Comparison of ENCODE assay signal across 1 cellular context in the genomic region with DNA sequence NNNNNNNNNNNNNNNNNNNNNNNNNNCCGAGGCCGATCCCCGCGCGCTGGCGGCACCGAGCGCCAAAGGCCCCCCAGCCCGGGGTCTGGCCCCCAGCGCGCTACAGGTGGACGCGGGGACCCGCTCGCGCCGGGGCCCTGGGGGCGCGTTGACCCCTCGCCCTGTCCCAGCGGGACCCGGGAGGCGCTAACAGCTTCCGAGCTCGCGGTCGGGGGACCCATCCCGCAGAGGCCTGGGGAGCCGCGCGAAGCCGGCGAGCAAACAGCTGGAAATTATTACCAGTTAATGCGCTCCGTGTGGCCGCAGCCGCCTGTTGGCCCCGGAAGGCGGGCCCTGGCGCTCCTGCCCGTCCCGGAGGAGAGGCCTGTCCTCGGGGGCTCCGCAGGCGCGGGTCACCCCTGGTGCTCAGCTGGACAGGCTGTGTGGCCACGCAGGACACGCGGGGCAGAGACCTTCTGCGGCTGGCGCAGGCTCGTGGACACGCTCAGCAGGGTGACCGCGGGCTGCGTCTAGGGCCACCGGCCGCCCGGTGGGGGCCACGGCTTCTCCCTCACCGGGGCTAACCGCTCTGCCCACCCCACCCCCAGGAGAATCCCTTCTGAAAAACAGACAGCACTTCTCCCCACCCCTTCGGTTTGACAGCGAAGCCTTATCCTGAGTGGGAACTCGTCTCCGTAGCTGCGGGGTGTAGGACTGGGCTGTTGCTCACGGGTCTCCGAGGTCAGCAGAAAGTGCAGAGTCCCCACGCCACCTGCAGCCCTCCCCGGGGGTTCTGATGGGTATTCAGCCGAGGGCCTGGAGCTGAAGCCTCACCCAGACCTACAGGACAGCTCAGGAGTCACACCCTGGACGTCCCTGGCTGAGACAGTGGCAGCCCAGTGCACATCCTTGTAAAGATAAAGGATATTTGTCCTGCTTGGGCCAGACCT.
A peak's percentile ranks its signal among the peaks of the same experiment; 100 is the strongest.
TF ChIP-seq lines count a peak whose summit lies in the region.

No MANE protein-coding gene starts in this region.

TF ChIP-seq in HepG2, 621 proteins besides CTCF, POLR2A, EP300 and RAD21 (continued from another document and continues in another):
- TF ChIP-seq, protein P1, sequence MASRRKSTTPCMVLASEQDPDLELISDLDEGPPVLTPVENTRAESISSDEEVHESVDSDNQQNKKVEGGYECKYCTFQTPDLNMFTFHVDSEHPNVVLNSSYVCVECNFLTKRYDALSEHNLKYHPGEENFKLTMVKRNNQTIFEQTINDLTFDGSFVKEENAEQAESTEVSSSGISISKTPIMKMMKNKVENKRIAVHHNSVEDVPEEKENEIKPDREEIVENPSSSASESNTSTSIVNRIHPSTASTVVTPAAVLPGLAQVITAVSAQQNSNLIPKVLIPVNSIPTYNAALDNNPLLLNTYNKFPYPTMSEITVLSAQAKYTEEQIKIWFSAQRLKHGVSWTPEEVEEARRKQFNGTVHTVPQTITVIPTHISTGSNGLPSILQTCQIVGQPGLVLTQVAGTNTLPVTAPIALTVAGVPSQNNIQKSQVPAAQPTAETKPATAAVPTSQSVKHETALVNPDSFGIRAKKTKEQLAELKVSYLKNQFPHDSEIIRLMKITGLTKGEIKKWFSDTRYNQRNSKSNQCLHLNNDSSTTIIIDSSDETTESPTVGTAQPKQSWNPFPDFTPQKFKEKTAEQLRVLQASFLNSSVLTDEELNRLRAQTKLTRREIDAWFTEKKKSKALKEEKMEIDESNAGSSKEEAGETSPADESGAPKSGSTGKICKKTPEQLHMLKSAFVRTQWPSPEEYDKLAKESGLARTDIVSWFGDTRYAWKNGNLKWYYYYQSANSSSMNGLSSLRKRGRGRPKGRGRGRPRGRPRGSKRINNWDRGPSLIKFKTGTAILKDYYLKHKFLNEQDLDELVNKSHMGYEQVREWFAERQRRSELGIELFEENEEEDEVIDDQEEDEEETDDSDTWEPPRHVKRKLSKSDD (CRISPR knock-in tag; IDR thresholded peaks at IDR 0.05; ENCODE audit: low read depth) = no peak
- TF ChIP-seq, protein P2, sequence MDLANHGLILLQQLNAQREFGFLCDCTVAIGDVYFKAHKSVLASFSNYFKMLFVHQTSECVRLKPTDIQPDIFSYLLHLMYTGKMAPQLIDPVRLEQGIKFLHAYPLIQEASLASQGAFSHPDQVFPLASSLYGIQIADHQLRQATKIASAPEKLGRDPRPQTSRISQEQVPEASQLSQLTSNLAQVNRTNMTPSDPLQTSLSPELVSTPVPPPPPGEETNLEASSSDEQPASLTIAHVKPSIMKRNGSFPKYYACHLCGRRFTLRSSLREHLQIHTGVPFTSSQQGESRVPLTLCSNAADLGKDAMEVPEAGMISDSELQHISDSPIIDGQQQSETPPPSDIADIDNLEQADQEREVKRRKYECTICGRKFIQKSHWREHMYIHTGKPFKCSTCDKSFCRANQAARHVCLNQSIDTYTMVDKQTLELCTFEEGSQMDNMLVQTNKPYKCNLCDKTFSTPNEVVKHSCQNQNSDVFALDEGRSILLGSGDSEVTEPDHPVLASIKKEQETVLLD (CRISPR knock-in tag; IDR thresholded peaks at IDR 0.05; ENCODE audit: low read depth) = no peak
- no peak for TF ChIP-seq ZNF180 (CRISPR knock-in tag; IDR thresholded peaks at IDR 0.05; ENCODE audit: borderline replicate concordance, low read depth)
- no peak for TF ChIP-seq SMAD3 (CRISPR knock-in tag; IDR thresholded peaks at IDR 0.05)
- peak; percentile 28 for TF ChIP-seq HNRNPK (IDR thresholded peaks at IDR 0.05; ENCODE audit: low read depth, low read length, poor library complexity, severe bottlenecking)
- no peak for TF ChIP-seq ZNF496 (CRISPR knock-in tag; IDR thresholded peaks at IDR 0.05; ENCODE audit: insufficient replicate concordance)
- TF ChIP-seq, protein P3, sequence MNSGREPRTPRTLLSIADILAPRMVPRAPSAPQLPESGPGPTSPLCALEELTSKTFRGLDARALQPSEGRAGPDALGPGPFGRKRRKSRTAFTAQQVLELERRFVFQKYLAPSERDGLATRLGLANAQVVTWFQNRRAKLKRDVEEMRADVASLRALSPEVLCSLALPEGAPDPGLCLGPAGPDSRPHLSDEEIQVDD (CRISPR knock-in tag; IDR thresholded peaks at IDR 0.05; ENCODE audit: borderline replicate concordance) = no peak
- no peak for TF ChIP-seq ZNF598 (CRISPR knock-in tag; IDR thresholded peaks at IDR 0.05; ENCODE audit: borderline replicate concordance)
- no peak for TF ChIP-seq ZSCAN31 (CRISPR knock-in tag; IDR thresholded peaks at IDR 0.05; ENCODE audit: low read depth)
- peak; percentile 43; the same call in 1 of the 2 replicates for TF ChIP-seq MYC (CRISPR knock-in tag; IDR thresholded peaks at IDR 0.05; ENCODE audit: borderline replicate concordance)
- no peak for TF ChIP-seq ZNF891 (CRISPR knock-in tag; IDR thresholded peaks at IDR 0.05)
- TF ChIP-seq SMYD3 (CRISPR knock-in tag; IDR thresholded peaks at IDR 0.05) = no peak
- no peak for TF ChIP-seq ZNF619 (CRISPR knock-in tag; IDR thresholded peaks at IDR 0.05)
- no peak for TF ChIP-seq MYNN (CRISPR knock-in tag; IDR thresholded peaks at IDR 0.05; ENCODE audit: low read depth)
- TF ChIP-seq DR1 (CRISPR knock-in tag; IDR thresholded peaks at IDR 0.05) = no peak; the same call in 1 of the 2 replicates
- TF ChIP-seq, protein P4, sequence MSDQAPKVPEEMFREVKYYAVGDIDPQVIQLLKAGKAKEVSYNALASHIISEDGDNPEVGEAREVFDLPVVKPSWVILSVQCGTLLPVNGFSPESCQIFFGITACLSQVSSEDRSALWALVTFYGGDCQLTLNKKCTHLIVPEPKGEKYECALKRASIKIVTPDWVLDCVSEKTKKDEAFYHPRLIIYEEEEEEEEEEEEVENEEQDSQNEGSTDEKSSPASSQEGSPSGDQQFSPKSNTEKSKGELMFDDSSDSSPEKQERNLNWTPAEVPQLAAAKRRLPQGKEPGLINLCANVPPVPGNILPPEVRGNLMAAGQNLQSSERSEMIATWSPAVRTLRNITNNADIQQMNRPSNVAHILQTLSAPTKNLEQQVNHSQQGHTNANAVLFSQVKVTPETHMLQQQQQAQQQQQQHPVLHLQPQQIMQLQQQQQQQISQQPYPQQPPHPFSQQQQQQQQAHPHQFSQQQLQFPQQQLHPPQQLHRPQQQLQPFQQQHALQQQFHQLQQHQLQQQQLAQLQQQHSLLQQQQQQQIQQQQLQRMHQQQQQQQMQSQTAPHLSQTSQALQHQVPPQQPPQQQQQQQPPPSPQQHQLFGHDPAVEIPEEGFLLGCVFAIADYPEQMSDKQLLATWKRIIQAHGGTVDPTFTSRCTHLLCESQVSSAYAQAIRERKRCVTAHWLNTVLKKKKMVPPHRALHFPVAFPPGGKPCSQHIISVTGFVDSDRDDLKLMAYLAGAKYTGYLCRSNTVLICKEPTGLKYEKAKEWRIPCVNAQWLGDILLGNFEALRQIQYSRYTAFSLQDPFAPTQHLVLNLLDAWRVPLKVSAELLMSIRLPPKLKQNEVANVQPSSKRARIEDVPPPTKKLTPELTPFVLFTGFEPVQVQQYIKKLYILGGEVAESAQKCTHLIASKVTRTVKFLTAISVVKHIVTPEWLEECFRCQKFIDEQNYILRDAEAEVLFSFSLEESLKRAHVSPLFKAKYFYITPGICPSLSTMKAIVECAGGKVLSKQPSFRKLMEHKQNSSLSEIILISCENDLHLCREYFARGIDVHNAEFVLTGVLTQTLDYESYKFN (CRISPR knock-in tag; conservative IDR thresholded peaks at IDR 0.05) = no peak
- no peak for TF ChIP-seq ZFP36L1 (CRISPR knock-in tag; IDR thresholded peaks at IDR 0.05)
- TF ChIP-seq YEATS2 (CRISPR knock-in tag; IDR thresholded peaks at IDR 0.05; ENCODE audit: borderline replicate concordance) = no peak
- no peak for TF ChIP-seq FOXA1 (IDR thresholded peaks at IDR 0.05)
- TF ChIP-seq FOXA1 (CRISPR knock-in tag; IDR thresholded peaks at IDR 0.05) = no peak
- TF ChIP-seq, protein P5, sequence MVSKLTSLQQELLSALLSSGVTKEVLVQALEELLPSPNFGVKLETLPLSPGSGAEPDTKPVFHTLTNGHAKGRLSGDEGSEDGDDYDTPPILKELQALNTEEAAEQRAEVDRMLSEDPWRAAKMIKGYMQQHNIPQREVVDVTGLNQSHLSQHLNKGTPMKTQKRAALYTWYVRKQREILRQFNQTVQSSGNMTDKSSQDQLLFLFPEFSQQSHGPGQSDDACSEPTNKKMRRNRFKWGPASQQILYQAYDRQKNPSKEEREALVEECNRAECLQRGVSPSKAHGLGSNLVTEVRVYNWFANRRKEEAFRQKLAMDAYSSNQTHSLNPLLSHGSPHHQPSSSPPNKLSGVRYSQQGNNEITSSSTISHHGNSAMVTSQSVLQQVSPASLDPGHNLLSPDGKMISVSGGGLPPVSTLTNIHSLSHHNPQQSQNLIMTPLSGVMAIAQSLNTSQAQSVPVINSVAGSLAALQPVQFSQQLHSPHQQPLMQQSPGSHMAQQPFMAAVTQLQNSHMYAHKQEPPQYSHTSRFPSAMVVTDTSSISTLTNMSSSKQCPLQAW (CRISPR knock-in tag; IDR thresholded peaks at IDR 0.05) = 0 out of 2 replicates have a peak, but pooled peaks have one; percentile 18
- TF ChIP-seq, protein P6, sequence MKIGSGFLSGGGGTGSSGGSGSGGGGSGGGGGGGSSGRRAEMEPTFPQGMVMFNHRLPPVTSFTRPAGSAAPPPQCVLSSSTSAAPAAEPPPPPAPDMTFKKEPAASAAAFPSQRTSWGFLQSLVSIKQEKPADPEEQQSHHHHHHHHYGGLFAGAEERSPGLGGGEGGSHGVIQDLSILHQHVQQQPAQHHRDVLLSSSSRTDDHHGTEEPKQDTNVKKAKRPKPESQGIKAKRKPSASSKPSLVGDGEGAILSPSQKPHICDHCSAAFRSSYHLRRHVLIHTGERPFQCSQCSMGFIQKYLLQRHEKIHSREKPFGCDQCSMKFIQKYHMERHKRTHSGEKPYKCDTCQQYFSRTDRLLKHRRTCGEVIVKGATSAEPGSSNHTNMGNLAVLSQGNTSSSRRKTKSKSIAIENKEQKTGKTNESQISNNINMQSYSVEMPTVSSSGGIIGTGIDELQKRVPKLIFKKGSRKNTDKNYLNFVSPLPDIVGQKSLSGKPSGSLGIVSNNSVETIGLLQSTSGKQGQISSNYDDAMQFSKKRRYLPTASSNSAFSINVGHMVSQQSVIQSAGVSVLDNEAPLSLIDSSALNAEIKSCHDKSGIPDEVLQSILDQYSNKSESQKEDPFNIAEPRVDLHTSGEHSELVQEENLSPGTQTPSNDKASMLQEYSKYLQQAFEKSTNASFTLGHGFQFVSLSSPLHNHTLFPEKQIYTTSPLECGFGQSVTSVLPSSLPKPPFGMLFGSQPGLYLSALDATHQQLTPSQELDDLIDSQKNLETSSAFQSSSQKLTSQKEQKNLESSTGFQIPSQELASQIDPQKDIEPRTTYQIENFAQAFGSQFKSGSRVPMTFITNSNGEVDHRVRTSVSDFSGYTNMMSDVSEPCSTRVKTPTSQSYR (CRISPR knock-in tag; IDR thresholded peaks at IDR 0.05; ENCODE audit: borderline replicate concordance) = no peak
- no peak for TF ChIP-seq SMAD1 (CRISPR knock-in tag; IDR thresholded peaks at IDR 0.05; ENCODE audit: borderline replicate concordance, low read depth)
- no peak for TF ChIP-seq KAT2B (IDR thresholded peaks at IDR 0.05; ENCODE audit: borderline replicate concordance, low read depth, low read length)
- no peak for TF ChIP-seq CREM (IDR thresholded peaks at IDR 0.05)
- TF ChIP-seq CREM (CRISPR knock-in tag; IDR thresholded peaks at IDR 0.05) = no peak
- no peak for TF ChIP-seq ZNF776 (CRISPR knock-in tag; IDR thresholded peaks at IDR 0.05)
- TF ChIP-seq ETV5 (CRISPR knock-in tag; IDR thresholded peaks at IDR 0.05; ENCODE audit: borderline replicate concordance) = no peak
- TF ChIP-seq WIZ (CRISPR knock-in tag; IDR thresholded peaks at IDR 0.05) = no peak
- no peak for TF ChIP-seq SMC3 (IDR thresholded peaks at IDR 0.05; ENCODE audit: low read length)
- no peak for TF ChIP-seq ZNF251 (CRISPR knock-in tag; IDR thresholded peaks at IDR 0.05)
- TF ChIP-seq, protein P7, sequence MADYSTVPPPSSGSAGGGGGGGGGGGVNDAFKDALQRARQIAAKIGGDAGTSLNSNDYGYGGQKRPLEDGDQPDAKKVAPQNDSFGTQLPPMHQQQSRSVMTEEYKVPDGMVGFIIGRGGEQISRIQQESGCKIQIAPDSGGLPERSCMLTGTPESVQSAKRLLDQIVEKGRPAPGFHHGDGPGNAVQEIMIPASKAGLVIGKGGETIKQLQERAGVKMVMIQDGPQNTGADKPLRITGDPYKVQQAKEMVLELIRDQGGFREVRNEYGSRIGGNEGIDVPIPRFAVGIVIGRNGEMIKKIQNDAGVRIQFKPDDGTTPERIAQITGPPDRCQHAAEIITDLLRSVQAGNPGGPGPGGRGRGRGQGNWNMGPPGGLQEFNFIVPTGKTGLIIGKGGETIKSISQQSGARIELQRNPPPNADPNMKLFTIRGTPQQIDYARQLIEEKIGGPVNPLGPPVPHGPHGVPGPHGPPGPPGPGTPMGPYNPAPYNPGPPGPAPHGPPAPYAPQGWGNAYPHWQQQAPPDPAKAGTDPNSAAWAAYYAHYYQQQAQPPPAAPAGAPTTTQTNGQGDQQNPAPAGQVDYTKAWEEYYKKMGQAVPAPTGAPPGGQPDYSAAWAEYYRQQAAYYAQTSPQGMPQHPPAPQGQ (CRISPR knock-in tag; IDR thresholded peaks at IDR 0.05; ENCODE audit: borderline replicate concordance) = no peak
- TF ChIP-seq IRF2 (CRISPR knock-in tag; IDR thresholded peaks at IDR 0.05) = no peak
- TF ChIP-seq, protein P8, sequence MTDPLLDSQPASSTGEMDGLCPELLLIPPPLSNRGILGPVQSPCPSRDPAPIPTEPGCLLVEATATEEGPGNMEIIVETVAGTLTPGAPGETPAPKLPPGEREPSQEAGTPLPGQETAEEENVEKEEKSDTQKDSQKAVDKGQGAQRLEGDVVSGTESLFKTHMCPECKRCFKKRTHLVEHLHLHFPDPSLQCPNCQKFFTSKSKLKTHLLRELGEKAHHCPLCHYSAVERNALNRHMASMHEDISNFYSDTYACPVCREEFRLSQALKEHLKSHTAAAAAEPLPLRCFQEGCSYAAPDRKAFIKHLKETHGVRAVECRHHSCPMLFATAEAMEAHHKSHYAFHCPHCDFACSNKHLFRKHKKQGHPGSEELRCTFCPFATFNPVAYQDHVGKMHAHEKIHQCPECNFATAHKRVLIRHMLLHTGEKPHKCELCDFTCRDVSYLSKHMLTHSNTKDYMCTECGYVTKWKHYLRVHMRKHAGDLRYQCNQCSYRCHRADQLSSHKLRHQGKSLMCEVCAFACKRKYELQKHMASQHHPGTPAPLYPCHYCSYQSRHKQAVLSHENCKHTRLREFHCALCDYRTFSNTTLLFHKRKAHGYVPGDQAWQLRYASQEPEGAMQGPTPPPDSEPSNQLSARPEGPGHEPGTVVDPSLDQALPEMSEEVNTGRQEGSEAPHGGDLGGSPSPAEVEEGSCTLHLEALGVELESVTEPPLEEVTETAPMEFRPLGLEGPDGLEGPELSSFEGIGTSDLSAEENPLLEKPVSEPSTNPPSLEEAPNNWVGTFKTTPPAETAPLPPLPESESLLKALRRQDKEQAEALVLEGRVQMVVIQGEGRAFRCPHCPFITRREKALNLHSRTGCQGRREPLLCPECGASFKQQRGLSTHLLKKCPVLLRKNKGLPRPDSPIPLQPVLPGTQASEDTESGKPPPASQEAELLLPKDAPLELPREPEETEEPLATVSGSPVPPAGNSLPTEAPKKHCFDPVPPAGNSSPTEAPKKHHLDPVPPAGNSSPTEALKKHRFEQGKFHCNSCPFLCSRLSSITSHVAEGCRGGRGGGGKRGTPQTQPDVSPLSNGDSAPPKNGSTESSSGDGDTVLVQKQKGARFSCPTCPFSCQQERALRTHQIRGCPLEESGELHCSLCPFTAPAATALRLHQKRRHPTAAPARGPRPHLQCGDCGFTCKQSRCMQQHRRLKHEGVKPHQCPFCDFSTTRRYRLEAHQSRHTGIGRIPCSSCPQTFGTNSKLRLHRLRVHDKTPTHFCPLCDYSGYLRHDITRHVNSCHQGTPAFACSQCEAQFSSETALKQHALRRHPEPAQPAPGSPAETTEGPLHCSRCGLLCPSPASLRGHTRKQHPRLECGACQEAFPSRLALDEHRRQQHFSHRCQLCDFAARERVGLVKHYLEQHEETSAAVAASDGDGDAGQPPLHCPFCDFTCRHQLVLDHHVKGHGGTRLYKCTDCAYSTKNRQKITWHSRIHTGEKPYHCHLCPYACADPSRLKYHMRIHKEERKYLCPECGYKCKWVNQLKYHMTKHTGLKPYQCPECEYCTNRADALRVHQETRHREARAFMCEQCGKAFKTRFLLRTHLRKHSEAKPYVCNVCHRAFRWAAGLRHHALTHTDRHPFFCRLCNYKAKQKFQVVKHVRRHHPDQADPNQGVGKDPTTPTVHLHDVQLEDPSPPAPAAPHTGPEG (CRISPR knock-in tag; IDR thresholded peaks at IDR 0.05) = peak; percentile 66; the same call in 1 of the 2 replicates
